In genomic region chr1:33152685-33153432, GRCh38 we compare ENCODE assay signal across 8 cellular contexts. TPM values are rescaled to one million over a fixed set of nuclear protein-coding genes. Genes with fewer than 3 reads are reported as not detected.
DNase-seq lines count a peak whose midpoint lies in the region; ATAC-seq, FAIRE-seq and TF ChIP-seq lines count a peak whose summit lies in the region.

No MANE protein-coding gene starts in this region.

- H3K9ac ChIP-seq in Loucy (ENCODE audit: low read depth, low read length, poor library complexity, severe bottlenecking) (peak overlapping the region; percentile 59), kidney (ENCODE audit: low read length in 2 of 2) (no peak overlapping the region), colonic mucosa (ENCODE audit: low read depth in 2 of 2, low read length in 2 of 2) (no peak overlapping the region)

- peak overlapping the region; percentile 67 for H3K4me2 ChIP-seq in Loucy (ENCODE audit: low read depth, low read length, poor library complexity, severe bottlenecking)

- H3K79me2 ChIP-seq in ACC112 (ENCODE audit: control insufficient read depth, insufficient read depth, low read length, unreplicated experiment): no peaks in the 10 kb centered on the region
- H3K79me2 ChIP-seq in Loucy (ENCODE audit: insufficient read depth, low read length): no peaks in the 10 kb centered on the region

- no peak overlapping the region for H2AFZ ChIP-seq in ACC112 (ENCODE audit: low read length, unreplicated experiment)
- H2AFZ ChIP-seq in Loucy (ENCODE audit: low read length): no peak overlapping the region

- no peak for TF ChIP-seq CTCF in Loucy (conservative IDR thresholded peaks at IDR 0.05; ENCODE audit: low read length)
- no peak for TF ChIP-seq CTCF in astrocyte of the spinal cord (IDR thresholded peaks at IDR 0.05; ENCODE audit: low read depth, low read length)
- no peak for TF ChIP-seq CTCF in kidney (IDR thresholded peaks at IDR 0.05; ENCODE audit: borderline replicate concordance, extremely low read depth, insufficient read depth)
- TF ChIP-seq CTCF in colonic mucosa (IDR thresholded peaks at IDR 0.05): no peak

- H3K36me3 ChIP-seq in ACC112 (ENCODE audit: insufficient read depth, low read length) (no peaks in the 10 kb centered on the region), Loucy (ENCODE audit: insufficient read depth, low read length) (peaks cover under 1% of the 10 kb centered on the region; the same call in 1 of the 2 replicates), kidney (ENCODE audit: control insufficient read depth in 1 of 2, insufficient read depth in 2 of 2, low read length in 2 of 2) (no peaks in the 10 kb centered on the region), colonic mucosa (no peaks in the 10 kb centered on the region)

- H3K27ac ChIP-seq in ACC112 (ENCODE audit: low read depth, low read length) (peak overlapping the region; percentile 42; the same call in 1 of the 2 replicates), kidney (ENCODE audit: low read depth in 2 of 2, low read length in 2 of 2) (peak overlapping the region in 1 of 2 donors; percentile 63), colonic mucosa (no peak overlapping the region)

- no peak for ATAC-seq in HG03442 (IDR thresholded peaks at IDR 0.05; ENCODE audit: unreplicated experiment)

- intact Hi-C loops in kidney (cut with DNase I) (no loop called here), colonic mucosa (cut with DNase I) (no loop called here)

- no peaks in the 10 kb centered on the region for H3F3A ChIP-seq in Loucy (ENCODE audit: low read depth)

- H4K20me1 ChIP-seq in Loucy (ENCODE audit: insufficient read depth, low read length, poor library complexity, severe bottlenecking): no peaks in the 10 kb centered on the region

- H3K9me2 ChIP-seq in Loucy (replicated peaks; ENCODE audit: low read depth, low read length): no peaks in the 10 kb centered on the region

- peak; percentile 64 for DNase-seq in astrocyte of the spinal cord (ENCODE audit: low read depth, low spot score)
- peak; percentile 92 for DNase-seq in kidney
- no peak for DNase-seq in colonic mucosa
- DNase-seq in AML-193 (lab: John Stamatoyannopoulos, UW): no peak
- DNase-seq in NCI-H748 treated with DMSO at 0.1 percent for 48 hours (lab: John Stamatoyannopoulos, UW): no peak

- no peak for FAIRE-seq in kidney (lab: Jason Lieb, UNC)

- H3K4me3 ChIP-seq in ACC112 (ENCODE audit: low read depth, low read length) (no peak overlapping the region), Loucy (ENCODE audit: low read length, poor library complexity, severe bottlenecking) (peak overlapping the region; percentile 44), astrocyte of the spinal cord (ENCODE audit: low read depth, low read length) (no peak overlapping the region), kidney (ENCODE audit: low read length in 2 of 2) (no peak overlapping the region), colonic mucosa (no peak overlapping the region)

- H3K4me1 ChIP-seq in ACC112 (ENCODE audit: control insufficient read depth, insufficient read depth, low read length, unreplicated experiment): peaks cover 16% of the 10 kb centered on the region
- peaks cover 21% of the 10 kb centered on the region for H3K4me1 ChIP-seq in Loucy (ENCODE audit: insufficient read depth, low read length, poor library complexity, severe bottlenecking)
- H3K4me1 ChIP-seq in kidney (ENCODE audit: control insufficient read depth in 1 of 2, insufficient read depth in 1 of 2, low read depth in 1 of 2, low read length in 2 of 2): peaks cover 0 to 8% of the 10 kb centered on the region in 2 donors
- no peaks in the 10 kb centered on the region for H3K4me1 ChIP-seq in colonic mucosa

- H3K9me3 ChIP-seq in Loucy (ENCODE audit: insufficient read depth, low read depth, low read length) (no peaks in the 10 kb centered on the region), kidney (ENCODE audit: control insufficient read depth in 1 of 2, low read length in 2 of 2) (no peaks in the 10 kb centered on the region), colonic mucosa (no peaks in the 10 kb centered on the region)

- in situ Hi-C loops in astrocyte of the spinal cord (cut with HindIII; ENCODE audit: low sequenced_read_pairs): no loop called here

- H3K27me3 ChIP-seq in ACC112 (ENCODE audit: insufficient read depth, low read length) (no peaks in the 10 kb centered on the region), Loucy (ENCODE audit: insufficient read depth, low read length, poor library complexity, severe bottlenecking) (no peaks in the 10 kb centered on the region), colonic mucosa (no peaks in the 10 kb centered on the region)

RNA-seq across cellular contexts. Expression of gene TRIM62, which starts 29.0 kb away (rescaled TPM):
- total RNA-seq in kidney (6.2 TPM), colonic mucosa (1 to 10 TPM; 4.9 to 6.2 TPM)
- 3.2 TPM for polyA plus RNA-seq in kidney (ENCODE audit: insufficient read depth, low read depth, low replicate concordance)

Comparison
In these comparisons a context has a peak if more than half of its experiments do, and no peak if none do; other contexts are left out.
1. DNase-seq: peak in astrocyte of the spinal cord (single experiment) and kidney (single experiment); none in colonic mucosa (single experiment), AML-193 (0 of 2) and NCI-H748 treated with DMSO at 0.1 percent for 48 hours (single experiment).